In genomic region chr20:38331245-38331644, GRCh38 we compare ENCODE assay signal across 32 cellular contexts. TPM values are rescaled to one million over a fixed set of nuclear protein-coding genes. Genes with fewer than 3 reads are reported as not detected.
"Had no signal": no experiment of that assay in that cellular context is flagged by ENCODE, and none has a peak within 500 bp of the region (broad histone marks: within the 10 kb centered on the region; RNA-seq: fewer than 3 reads in every experiment).

No MANE protein-coding gene starts in this region.

- H3K9me3 ChIP-seq: ascending aorta had no signal

- DNase-seq: activated B cell treated with CpG ODN at 0.5 μM for 24 hours; activated CD4-positive, alpha-beta memory T cell treated with anti-CD3 and anti-CD28 coated beads, Interleukin-2, amount 10 ng/mL, durations not matched to agents 7 days and 5 days; activated CD4-positive, alpha-beta T cell treated with anti-CD3 and anti-CD28 coated beads for 48 hours; activated CD4-positive, alpha-beta T cell treated with anti-CD3 and anti-CD28 coated beads, Interleukin-2, amount 10 ng/mL, durations not matched to agents 7 days and 5 days; activated CD4-positive, alpha-beta T cell treated with anti-CD3 and anti-CD28 coated beads, Interleukin-2, amount 50 U/mL, for 48 hours; activated CD4-positive, CD25-positive, alpha-beta regulatory T cell treated with anti-CD3 and anti-CD28 coated beads, Interleukin-2, amount 50 U/mL, for 72 hours; activated CD8-positive, alpha-beta memory T cell treated with anti-CD3 and anti-CD28 coated beads for 24 hours; activated CD8-positive, alpha-beta memory T cell treated with anti-CD3 and anti-CD28 coated beads, Interleukin-2, amount 10 ng/mL, durations not matched to agents 7 days and 5 days; activated CD8-positive, alpha-beta memory T cell treated with anti-CD3 and anti-CD28 coated beads, Interleukin-2, amount 50 U/mL, for 48 hours; activated CD8-positive, alpha-beta T cell treated with anti-CD3 and anti-CD28 coated beads, Interleukin-2, amount 10 ng/mL, durations not matched to agents 7 days and 5 days; activated effector memory CD4-positive, alpha-beta T cell treated with Interleukin-2 at 50 U/mL for 16 hours; activated gamma-delta T cell; activated naive CD4-positive, alpha-beta T cell treated with anti-CD3 and anti-CD28 coated beads, Interleukin-2, amount 10 ng/mL, durations not matched to agents 7 days and 5 days; activated naive CD4-positive, alpha-beta T cell treated with Interleukin-2 at 50 U/mL for 16 hours; activated naive CD8-positive, alpha-beta T cell treated with anti-CD3 and anti-CD28 coated beads, Interleukin-2, amount 10 ng/mL, durations not matched to agents 7 days and 5 days; activated naive CD8-positive, alpha-beta T cell treated with anti-CD3 and anti-CD28 coated beads, Interleukin-2, amount 50 U/mL, for 24 hours; activated T-cell treated with anti-CD3 and anti-CD28 coated beads, Interleukin-2, amount 50 U/mL, for 24 hours; activated T-cell treated with anti-CD3 and anti-CD28 coated beads, Interleukin-2, amount 50 U/mL, for 48 hours; amygdala; anterior cingulate cortex; caudate nucleus; cerebellar nuclear complex; T-cell; T-helper 17 cell; T-helper 9 cell had no signal

- H3K4me1 ChIP-seq: ascending aorta had no signal

- H3K4me3 ChIP-seq: ascending aorta, cardiac muscle cell had no signal

- H3K27ac ChIP-seq: ascending aorta, cardiac muscle cell, VCaP had no signal

- H3K36me3 ChIP-seq: ascending aorta, cardiac muscle cell had no signal

- H3K27me3 ChIP-seq: ascending aorta, cardiac muscle cell had no signal

RNA-seq across cellular contexts. Expression of gene LBP, which starts 15.0 kb away (rescaled TPM):
- total RNA-seq: activated B cell treated with CpG ODN at 0.5 μM for 24 hours; activated CD4-positive, alpha-beta memory T cell treated with anti-CD3 and anti-CD28 coated beads, Interleukin-2, amount 10 ng/mL, durations not matched to agents 7 days and 5 days; activated CD4-positive, alpha-beta T cell treated with anti-CD3 and anti-CD28 coated beads, Interleukin-2, amount 10 ng/mL, durations not matched to agents 7 days and 5 days; activated CD8-positive, alpha-beta memory T cell treated with anti-CD3 and anti-CD28 coated beads, Interleukin-2, amount 10 ng/mL, durations not matched to agents 7 days and 5 days; activated CD8-positive, alpha-beta T cell treated with anti-CD3 and anti-CD28 coated beads, Interleukin-2, amount 10 ng/mL, durations not matched to agents 7 days and 5 days; activated naive CD8-positive, alpha-beta T cell treated with anti-CD3 and anti-CD28 coated beads, Interleukin-2, amount 10 ng/mL, durations not matched to agents 7 days and 5 days; activated T-helper 2 cell treated with anti-CD3 and anti-CD28 coated beads, Interferon-gamma antibody, Interleukin-2, Interleukin-4, amounts not matched to agents 10 μg/mL and 5 μg/mL and 100 μg/mL, durations not matched to agents 14 hours and 24 hours and 36 hours; bronchial epithelial cell; cardiac muscle cell; chondrocyte; T-helper 1 cell treated with Interleukin-12 subunit alpha and Interleukin-12 subunit beta and Interleukin-4 antibody, amounts not matched to agents 30 ng/mL and 1 ng/mL, for 36 hours; T-helper 17 cell had no signal

RNA-seq across cellular contexts. Expression of gene BPI, which starts 27.3 kb away (rescaled TPM):
- total RNA-seq: activated B cell treated with CpG ODN at 0.5 μM for 24 hours; activated CD4-positive, alpha-beta memory T cell treated with anti-CD3 and anti-CD28 coated beads, Interleukin-2, amount 10 ng/mL, durations not matched to agents 7 days and 5 days; activated CD4-positive, alpha-beta T cell treated with anti-CD3 and anti-CD28 coated beads, Interleukin-2, amount 10 ng/mL, durations not matched to agents 7 days and 5 days; activated CD8-positive, alpha-beta memory T cell treated with anti-CD3 and anti-CD28 coated beads, Interleukin-2, amount 10 ng/mL, durations not matched to agents 7 days and 5 days; activated CD8-positive, alpha-beta T cell treated with anti-CD3 and anti-CD28 coated beads, Interleukin-2, amount 10 ng/mL, durations not matched to agents 7 days and 5 days; activated naive CD8-positive, alpha-beta T cell treated with anti-CD3 and anti-CD28 coated beads, Interleukin-2, amount 10 ng/mL, durations not matched to agents 7 days and 5 days; activated T-helper 2 cell treated with anti-CD3 and anti-CD28 coated beads, Interferon-gamma antibody, Interleukin-2, Interleukin-4, amounts not matched to agents 10 μg/mL and 5 μg/mL and 100 μg/mL, durations not matched to agents 14 hours and 24 hours and 36 hours; ascending aorta; bronchial epithelial cell; cardiac muscle cell; T-cell; T-helper 1 cell treated with Interleukin-12 subunit alpha and Interleukin-12 subunit beta and Interleukin-4 antibody, amounts not matched to agents 30 ng/mL and 1 ng/mL, for 36 hours; T-helper 17 cell had no signal
